In the genomic region with DNA sequence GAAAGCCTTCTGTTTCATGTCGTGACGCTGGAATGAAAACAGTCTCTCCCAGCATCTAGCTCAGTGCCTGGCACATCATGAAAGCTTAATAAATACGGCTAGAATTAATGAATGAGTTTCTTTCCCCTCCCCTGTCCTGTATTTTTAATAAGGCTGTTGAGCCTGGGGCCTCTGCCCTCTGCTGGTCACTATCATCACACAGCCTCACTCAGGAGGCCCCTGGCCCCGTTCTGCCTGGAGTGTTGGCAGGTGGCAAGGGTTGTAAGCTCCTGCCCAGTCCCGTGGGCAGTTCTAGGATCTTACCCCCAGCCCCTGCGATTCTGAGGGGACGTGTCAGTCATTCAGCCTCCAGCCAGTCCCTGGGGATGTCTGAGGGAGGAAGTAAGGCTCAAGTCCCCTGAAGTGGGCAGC, we compare ENCODE assay signal across 1 cellular context.
TF ChIP-seq lines count a peak whose summit lies in the region.

No MANE protein-coding gene starts in this region.

TF ChIP-seq in A549, 52 proteins besides CTCF, POLR2A, EP300 and RAD21 (continued from another document):
- TF ChIP-seq, protein P1, sequence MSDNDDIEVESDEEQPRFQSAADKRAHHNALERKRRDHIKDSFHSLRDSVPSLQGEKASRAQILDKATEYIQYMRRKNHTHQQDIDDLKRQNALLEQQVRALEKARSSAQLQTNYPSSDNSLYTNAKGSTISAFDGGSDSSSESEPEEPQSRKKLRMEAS (IDR thresholded peaks at IDR 0.05), result no peak
- TF ChIP-seq EHF (CRISPR knock-in tag; IDR thresholded peaks at IDR 0.05), result no peak
- TF ChIP-seq RNF2 (IDR thresholded peaks at IDR 0.05; ENCODE audit: borderline replicate concordance, low read depth), result no peak
- no peak for TF ChIP-seq SREBF2 (IDR thresholded peaks at IDR 0.05)
- no peak for TF ChIP-seq CHD2 (IDR thresholded peaks at IDR 0.05; ENCODE audit: low read length, partially characterized antibody)
TF ChIP-seq in A549: peak in this region for 0.
